In the genomic region with DNA sequence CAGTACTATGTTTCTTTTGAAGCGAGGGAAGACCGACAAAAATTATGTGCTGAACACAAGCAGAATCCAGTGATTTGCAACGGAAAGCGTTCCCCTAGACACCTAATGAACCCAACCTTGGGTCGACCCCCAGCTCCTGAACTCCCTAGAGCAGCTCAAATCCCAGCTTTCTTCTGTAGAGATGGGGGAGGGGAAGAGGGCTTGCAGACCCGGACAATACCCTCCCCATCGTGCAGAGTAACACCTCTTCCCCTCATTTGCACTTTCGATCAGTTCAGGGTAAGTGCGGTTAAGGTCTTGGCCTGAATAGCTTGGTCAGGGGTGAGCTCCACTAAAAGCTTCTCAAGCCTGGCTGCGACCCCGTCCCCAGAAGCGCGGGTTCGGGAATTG, we compare ENCODE assay signal across 8 cellular contexts. TPM values are rescaled to one million over a fixed set of nuclear protein-coding genes. Genes with fewer than 3 reads are reported as not detected.
DNase-seq lines count a peak whose midpoint lies in the region; ATAC-seq and TF ChIP-seq lines count a peak whose summit lies in the region.

No MANE protein-coding gene starts in this region.

- peaks cover 18% of the 10 kb centered on the region for H3K4me1 Mint-ChIP-seq in chondrocyte (ENCODE audit: low read depth)

- H3K4me3 ChIP-seq in A673 (ENCODE audit: low read depth, low read length, poor library complexity, severe bottlenecking): peak overlapping the region; percentile 74
- H3K4me3 ChIP-seq in Jurkat, Clone E6-1 (ENCODE audit: low read length): peak overlapping the region; percentile 87
- peak overlapping the region; percentile 82 for H3K4me3 ChIP-seq in mesodermal cell (ENCODE audit: extremely low read depth, insufficient read depth, low read length, poor library complexity, severe bottlenecking)
- peak overlapping the region; percentile 42 to 43 for H3K4me3 ChIP-seq in aorta (ENCODE audit: low read length in 2 of 2)

- no peaks in the 10 kb centered on the region for H3K36me3 Mint-ChIP-seq in chondrocyte (ENCODE audit: low read depth)

- peaks cover 8% of the 10 kb centered on the region for H3K4me1 ChIP-seq in A673 (ENCODE audit: insufficient read depth, low read length, poor library complexity, severe bottlenecking)
- no peaks in the 10 kb centered on the region for H3K4me1 ChIP-seq in mesodermal cell (ENCODE audit: control insufficient read depth, insufficient read depth, low read length, poor library complexity, severe bottlenecking)
- H3K4me1 ChIP-seq in aorta (ENCODE audit: control insufficient read depth in 1 of 2, insufficient read depth in 2 of 2, low read length in 2 of 2): peaks cover 0 to 3% of the 10 kb centered on the region in 2 donors

- no peak for TF ChIP-seq CTCF in A673 (conservative IDR thresholded peaks at IDR 0.05; ENCODE audit: low read depth, low read length)
- no peak for TF ChIP-seq CTCF in chondrocyte (IDR thresholded peaks at IDR 0.05)

- peaks cover 22% of the 10 kb centered on the region for H3K27me3 Mint-ChIP-seq in chondrocyte (ENCODE audit: low read depth)

- POLR2A ChIA-PET in A673 (lab: Charles Lee; ENCODE audit: low non-redundant PET): no interaction called here

- H3K9me3 ChIP-seq in A673 (ENCODE audit: low read depth, low read length, poor library complexity, severe bottlenecking) (no peaks in the 10 kb centered on the region), mesodermal cell (ENCODE audit: control insufficient read depth, low read length) (no peaks in the 10 kb centered on the region), aorta (ENCODE audit: control insufficient read depth, low read length) (no peaks in the 10 kb centered on the region)

- ATAC-seq in GM19395 (IDR thresholded peaks at IDR 0.05; ENCODE audit: unreplicated experiment) (peak; percentile 11), aorta (ENCODE audit: low FRiP score) (peak; percentile 53)

- DNase-seq in A673 (ENCODE audit: low spot score): no peak
- no peak for DNase-seq in Jurkat, Clone E6-1 (ENCODE audit: low read depth, low spot score)
- DNase-seq in chondrocyte (ENCODE audit: low spot score): no peak
- DNase-seq in aorta: no peak
- DNase-seq in islet precursor cell: no peak
- no peak for DNase-seq in inferior parietal cortex (ENCODE audit: extremely low spot score)

- intact Hi-C loops in A673 (cut with micrococcal nuclease; ENCODE audit: unreplicated experiment): loop anchor here (2.0 to 10.0 kb wide), 3 partner anchors 342 to 1098 kb away; no protein-coding TSS in a partner anchor
- intact Hi-C loops in aorta (cut with DNase I): loop anchor here (5.0 kb wide), 3 partner anchors 370 to 1450 kb away; a partner anchor contains a TSS

- peak overlapping the region; percentile 96 for H3K4me3 Mint-ChIP-seq in chondrocyte (ENCODE audit: unreplicated experiment)

- peak overlapping the region; percentile 89 for H3K27ac Mint-ChIP-seq in chondrocyte (ENCODE audit: unreplicated experiment)

- TSS peak; percentile 58 for BruUV-seq in A673 (replicated peaks; lab: Mats Ljungman, UMichigan)

- no peaks in the 10 kb centered on the region for H3K36me3 ChIP-seq in A673 (ENCODE audit: insufficient read depth, low read length, poor library complexity, severe bottlenecking)
- H3K36me3 ChIP-seq in mesodermal cell (ENCODE audit: control insufficient read depth, insufficient read depth, low read length): no peaks in the 10 kb centered on the region
- H3K36me3 ChIP-seq in aorta (ENCODE audit: control insufficient read depth in 1 of 2, insufficient read depth in 2 of 2, low read length in 1 of 2): no peaks in the 10 kb centered on the region

- whole genome bisulfite sequencing in mesodermal cell (ENCODE audit: insufficient coverage in 2 of 2), 2 experiments: 2 to 19% methylated on average over 7 to 9 of the region's 14 CpGs
- 0 to 1% methylated on average over 14 of the region's 14 CpGs for WGBS in aorta, 2 donors

- peak overlapping the region; percentile 70 for H3K27ac ChIP-seq in A673 (ENCODE audit: low read depth, low read length, poor library complexity, severe bottlenecking)
- peak overlapping the region; percentile 52 for H3K27ac ChIP-seq in mesodermal cell (ENCODE audit: low read depth, low read length, severe bottlenecking)
- H3K27ac ChIP-seq in aorta (ENCODE audit: low read depth in 1 of 2, low read length in 2 of 2): peak overlapping the region in 1 of 2 donors; percentile 73

- H3K27me3 ChIP-seq in A673 (replicated peaks; ENCODE audit: insufficient read depth, low read depth, low read length, poor library complexity) (peaks cover 12% of the 10 kb centered on the region), aorta (ENCODE audit: control insufficient read depth in 1 of 2, insufficient read depth in 2 of 2, low read length in 1 of 2) (no peaks in the 10 kb centered on the region)

- no peaks in the 10 kb centered on the region for H3K9me3 Mint-ChIP-seq in chondrocyte (ENCODE audit: low read depth)

- CTCF ChIA-PET in A673 (lab: Charles Lee): no interaction called here

RNA-seq across cellular contexts. Expression of a gene that starts 0.4 kb away (rescaled TPM):
- total RNA-seq in A673 (2021) (12.1 and 15.9 TPM in 2 replicates), chondrocyte (4.5 to 10.1 TPM (median 5.1 TPM) in 3 replicates), aorta (10 to 100 TPM in 1 of 2 donors, 1 to 10 TPM in 1; 8.5 to 14.3 TPM)
- polyA plus RNA-seq in Jurkat, Clone E6-1 (2012; ENCODE audit: insufficient read depth, insufficient read length): 4.7 TPM
- polyA plus RNA-seq in mesodermal cell (2013, experiment 1 of 2): 8.2 TPM
- 10.5 TPM for polyA plus RNA-seq in mesodermal cell (2013, experiment 2 of 2)
- polyA plus RNA-seq in aorta: 10 to 100 TPM in 1 of 2 donors, 1 to 10 TPM in 1; 4.5 to 10.2 TPM
